19 cellular contexts compared by ENCODE assay signal in genomic region chr12:104863549-104863948, GRCh38.
DNase-seq lines count a peak whose midpoint lies in the region; ATAC-seq and TF ChIP-seq lines count a peak whose summit lies in the region.
"Had no signal": no experiment of that assay in that cellular context is flagged by ENCODE, and none has a peak within 500 bp of the region (broad histone marks: within the 10 kb centered on the region; RNA-seq: fewer than 3 reads in every experiment).

No MANE protein-coding gene starts in this region.

- no peaks in the 10 kb centered on the region for H3K9me3 Mint-ChIP-seq in chondrocyte (ENCODE audit: low read depth)
- H3K9me3 Mint-ChIP-seq: activated naive CD8-positive, alpha-beta T cell treated with anti-CD3 and anti-CD28 coated beads for 36 hours; naive B cell had no signal

- peak overlapping the region; percentile 20 for H3K4me3 Mint-ChIP-seq in chondrocyte (ENCODE audit: unreplicated experiment)
- H3K4me3 Mint-ChIP-seq: activated naive CD8-positive, alpha-beta T cell treated with anti-CD3 and anti-CD28 coated beads for 36 hours; naive B cell had no signal

- TF ChIP-seq CTCF in AG10803 (conservative IDR thresholded peaks at IDR 0.05; ENCODE audit: low read length) (no peak), chondrocyte (IDR thresholded peaks at IDR 0.05) (peak; percentile 12)

- peaks cover 3% of the 10 kb centered on the region for H3K36me3 Mint-ChIP-seq in chondrocyte (ENCODE audit: low read depth)
- H3K36me3 Mint-ChIP-seq: activated naive CD8-positive, alpha-beta T cell treated with anti-CD3 and anti-CD28 coated beads for 36 hours had no signal

- no peak overlapping the region for H3K4me3 ChIP-seq in AG10803 (ENCODE audit: low read length)
- H3K4me3 ChIP-seq: heart right ventricle, pancreas had no signal

- peak overlapping the region; percentile 81 for H3K27ac Mint-ChIP-seq in chondrocyte (ENCODE audit: unreplicated experiment)
- H3K27ac Mint-ChIP-seq: activated naive CD8-positive, alpha-beta T cell treated with anti-CD3 and anti-CD28 coated beads for 36 hours had no signal

- no peak for ATAC-seq in HG03139 (IDR thresholded peaks at IDR 0.05; ENCODE audit: unreplicated experiment)

- DNase-seq in AG10803 (ENCODE audit: low read depth) (peak; percentile 71), M059J (ENCODE audit: low read depth) (peak; percentile 32), chondrocyte (ENCODE audit: low spot score) (no peak), myocyte (ENCODE audit: low read depth) (peak; percentile 15), HT-29 (ENCODE audit: low spot score) (no peak), NAMALWA (ENCODE audit: low spot score) (no peak), GF-D8 (lab: John Stamatoyannopoulos, UW) (no peak)
- DNase-seq: activated naive CD8-positive, alpha-beta T cell treated with anti-CD3 and anti-CD28 coated beads for 36 hours; COR-L47; erythroblast; GOT3; heart right ventricle; naive B cell; NCI-H1417 treated with DMSO at 0.1 percent for 48 hours; NCI-H748 treated with DMSO at 0.1 percent for 48 hours; pancreas; stimulated activated naive CD4-positive, alpha-beta T cell treated with Interleukin-2 at 50 U/mL for 16 hours; trophoblast cell had no signal

- H3K27me3 Mint-ChIP-seq in chondrocyte (ENCODE audit: low read depth) = no peaks in the 10 kb centered on the region
- H3K27me3 Mint-ChIP-seq: activated naive CD8-positive, alpha-beta T cell treated with anti-CD3 and anti-CD28 coated beads for 36 hours; naive B cell had no signal

- peaks cover 48% of the 10 kb centered on the region for H3K4me1 Mint-ChIP-seq in chondrocyte (ENCODE audit: low read depth)

Comparison
In these comparisons a context has a peak if more than half of its experiments do, and no peak if none do; other contexts are left out.
1. DNase-seq: peak in AG10803 (single experiment), M059J (single experiment) and myocyte (single experiment); none in chondrocyte (single experiment), HT-29 (single experiment), NAMALWA (single experiment) and GF-D8 (single experiment).